ENCODE assay signal across 2 cellular contexts in genomic region chr13:51240888-51241475, GRCh38.
TF ChIP-seq lines count a peak whose summit lies in the region.

No MANE protein-coding gene starts in this region.

TF ChIP-seq in liver, 16 proteins besides CTCF, POLR2A, EP300 and RAD21:
- TF ChIP-seq HNF4G (IDR thresholded peaks at IDR 0.05) (no peak), EGR1 (IDR thresholded peaks at IDR 0.05; ENCODE audit: low read depth in 2 of 2) (no peak), RXRA (IDR thresholded peaks at IDR 0.05) (peak in 1 of 2 donors; percentile 10), NR2F2 (IDR thresholded peaks at IDR 0.05) (peak; percentile 59)

TF ChIP-seq in HepG2, 621 proteins besides CTCF, POLR2A, EP300 and RAD21:
- TF ChIP-seq SRSF1 (optimal IDR thresholded peaks at IDR 0.05; ENCODE audit: low read depth, low read length) (no peak), RFX1 (IDR thresholded peaks at IDR 0.05) (no peak), ZBTB38 (CRISPR knock-in tag; IDR thresholded peaks at IDR 0.05) (no peak), ZNF614 (CRISPR knock-in tag; IDR thresholded peaks at IDR 0.05; ENCODE audit: borderline replicate concordance) (no peak), CHD2 (IDR thresholded peaks at IDR 0.05; ENCODE audit: low read depth, low read length) (no peak), POGZ (CRISPR knock-in tag; IDR thresholded peaks at IDR 0.05) (no peak), ATAD3A (CRISPR knock-in tag; IDR thresholded peaks at IDR 0.05) (no peak), TBX3 (IDR thresholded peaks at IDR 0.05; ENCODE audit: borderline replicate concordance) (no peak), SNAPC5 (CRISPR knock-in tag; IDR thresholded peaks at IDR 0.05; ENCODE audit: borderline replicate concordance) (no peak), EHMT2 (IDR thresholded peaks at IDR 0.05; ENCODE audit: borderline replicate concordance, low read depth, low read length) (no peak)
TF ChIP-seq in HepG2: peak in this region for 0.
